ENCODE assay signal across 2 cellular contexts in genomic region chr20:1472556-1473243, GRCh38.
TF ChIP-seq lines count a peak whose summit lies in the region.

No MANE protein-coding gene starts in this region.

TF ChIP-seq in K562, 482 proteins besides CTCF, POLR2A, EP300 and RAD21:
- TF ChIP-seq GTF3C2 (IDR thresholded peaks at IDR 0.05; ENCODE audit: borderline replicate concordance, extremely low read depth, insufficient read length) (no peak), BCOR (IDR thresholded peaks at IDR 0.05) (0 out of 2 replicates have a peak, but pooled peaks have one; percentile 19), SPI1 (IDR thresholded peaks at IDR 0.05; ENCODE audit: borderline replicate concordance, low read depth, low read length) (peak; percentile 88; the same call in 1 of the 2 replicates), CREBBP (IDR thresholded peaks at IDR 0.05; ENCODE audit: low read depth, low read length) (no peak), RBM25 (IDR thresholded peaks at IDR 0.05; ENCODE audit: low read depth, low read length, severe bottlenecking) (peak; percentile 22)

TF ChIP-seq in SK-N-SH, 30 proteins besides CTCF, POLR2A, EP300 and RAD21:
- TF ChIP-seq FOXJ3 (CRISPR knock-in tag; IDR thresholded peaks at IDR 0.05) (no peak), NRF1 (IDR thresholded peaks at IDR 0.05; ENCODE audit: low read depth, low read length) (no peak), IRF3 (IDR thresholded peaks at IDR 0.05; ENCODE audit: low read depth, low read length) (no peak), YY1 (IDR thresholded peaks at IDR 0.05; ENCODE audit: low read depth) (no peak), MXI1 (IDR thresholded peaks at IDR 0.05; ENCODE audit: low read depth, low read length) (no peak), NFIC (IDR thresholded peaks at IDR 0.05; ENCODE audit: borderline replicate concordance) (no peak), MEF2A (IDR thresholded peaks at IDR 0.05; ENCODE audit: borderline replicate concordance, low read depth) (no peak), TEAD4 (IDR thresholded peaks at IDR 0.05; ENCODE audit: borderline replicate concordance, insufficient read depth) (no peak), TAF1 (IDR thresholded peaks at IDR 0.05; ENCODE audit: borderline replicate concordance, low read depth, low read length) (no peak), FOSL2 (IDR thresholded peaks at IDR 0.05; ENCODE audit: borderline replicate concordance, low read depth) (no peak), CHD2 (IDR thresholded peaks at IDR 0.05; ENCODE audit: low read length, partially characterized antibody) (no peak), POLR2AphosphoS5 (IDR thresholded peaks at IDR 0.05; ENCODE audit: low read depth, low read length) (no peak), FOXM1 (IDR thresholded peaks at IDR 0.05; ENCODE audit: low read depth) (no peak), TCF12 (IDR thresholded peaks at IDR 0.05) (no peak), EZH2phosphoT487 (IDR thresholded peaks at IDR 0.05; ENCODE audit: borderline replicate concordance, low read depth) (no peak), JUND (IDR thresholded peaks at IDR 0.05) (no peak)
- TF ChIP-seq, protein P1, sequence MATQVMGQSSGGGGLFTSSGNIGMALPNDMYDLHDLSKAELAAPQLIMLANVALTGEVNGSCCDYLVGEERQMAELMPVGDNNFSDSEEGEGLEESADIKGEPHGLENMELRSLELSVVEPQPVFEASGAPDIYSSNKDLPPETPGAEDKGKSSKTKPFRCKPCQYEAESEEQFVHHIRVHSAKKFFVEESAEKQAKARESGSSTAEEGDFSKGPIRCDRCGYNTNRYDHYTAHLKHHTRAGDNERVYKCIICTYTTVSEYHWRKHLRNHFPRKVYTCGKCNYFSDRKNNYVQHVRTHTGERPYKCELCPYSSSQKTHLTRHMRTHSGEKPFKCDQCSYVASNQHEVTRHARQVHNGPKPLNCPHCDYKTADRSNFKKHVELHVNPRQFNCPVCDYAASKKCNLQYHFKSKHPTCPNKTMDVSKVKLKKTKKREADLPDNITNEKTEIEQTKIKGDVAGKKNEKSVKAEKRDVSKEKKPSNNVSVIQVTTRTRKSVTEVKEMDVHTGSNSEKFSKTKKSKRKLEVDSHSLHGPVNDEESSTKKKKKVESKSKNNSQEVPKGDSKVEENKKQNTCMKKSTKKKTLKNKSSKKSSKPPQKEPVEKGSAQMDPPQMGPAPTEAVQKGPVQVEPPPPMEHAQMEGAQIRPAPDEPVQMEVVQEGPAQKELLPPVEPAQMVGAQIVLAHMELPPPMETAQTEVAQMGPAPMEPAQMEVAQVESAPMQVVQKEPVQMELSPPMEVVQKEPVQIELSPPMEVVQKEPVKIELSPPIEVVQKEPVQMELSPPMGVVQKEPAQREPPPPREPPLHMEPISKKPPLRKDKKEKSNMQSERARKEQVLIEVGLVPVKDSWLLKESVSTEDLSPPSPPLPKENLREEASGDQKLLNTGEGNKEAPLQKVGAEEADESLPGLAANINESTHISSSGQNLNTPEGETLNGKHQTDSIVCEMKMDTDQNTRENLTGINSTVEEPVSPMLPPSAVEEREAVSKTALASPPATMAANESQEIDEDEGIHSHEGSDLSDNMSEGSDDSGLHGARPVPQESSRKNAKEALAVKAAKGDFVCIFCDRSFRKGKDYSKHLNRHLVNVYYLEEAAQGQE (IDR thresholded peaks at IDR 0.05; ENCODE audit: low read depth, low read length) = no peak
